Comparison of ENCODE assay signal across 8 cellular contexts in genomic region chr1:61301824-61302652, GRCh38.
A peak's percentile ranks its signal among the peaks of the same experiment; 100 is the strongest.
DNase-seq lines count a peak whose midpoint lies in the region; ATAC-seq, FAIRE-seq and TF ChIP-seq lines count a peak whose summit lies in the region.

No MANE protein-coding gene starts in this region.

- H4K8ac ChIP-seq in mesendoderm (ENCODE audit: low read depth, low read length), result no peak overlapping the region

- no peak overlapping the region for H2BK120ac ChIP-seq in mesendoderm (ENCODE audit: low read depth, low read length)

- DNase-seq in GM12892 (ENCODE audit: insufficient read length) (no peak), dermis blood vessel endothelial cell (peak; percentile 68), non-pigmented ciliary epithelial cell (ENCODE audit: low read depth) (peak; percentile 48), SIG-M5 treated with dmso at 0.1 percent for 504 hours (lab: John Stamatoyannopoulos, UW; ENCODE audit: unreplicated experiment) (no peak), MM.1S (no peak), mesendoderm (no peak), iPS-NIHi7 (ENCODE audit: extremely low spot score) (no peak)

- H3K27ac ChIP-seq in MM.1S (ENCODE audit: low read length) (no peak overlapping the region), mesendoderm (ENCODE audit: low read depth, low read length) (no peak overlapping the region)

- H3K23ac ChIP-seq in mesendoderm (ENCODE audit: low read length), result no peak overlapping the region

- no peak for TF ChIP-seq CTCF in MM.1S (IDR thresholded peaks at IDR 0.05; ENCODE audit: low read length)

- TF ChIP-seq POLR2A in GM12892 (IDR thresholded peaks at IDR 0.05; ENCODE audit: low read depth, low read length), result no peak

- no peaks in the 10 kb centered on the region for H3K79me2 ChIP-seq in MM.1S (ENCODE audit: low read length)
- no peaks in the 10 kb centered on the region for H3K79me2 ChIP-seq in mesendoderm (ENCODE audit: control insufficient read depth, insufficient read depth, low read length)

- H3F3A ChIP-seq in MM.1S (ENCODE audit: insufficient read depth, low read length), result no peaks in the 10 kb centered on the region

- no peak overlapping the region for H2BK5ac ChIP-seq in mesendoderm (ENCODE audit: low read length)

- no CpG with 5 or more reads among the region's 4 CpGs for WGBS in mesendoderm (ENCODE audit: extremely low coverage, insufficient coverage, low lambda C conversion rate)

- FAIRE-seq in GM12892 (lab: Jason Lieb, UNC), result peak; percentile 40

- H4K20me1 ChIP-seq in MM.1S (ENCODE audit: insufficient read depth, low read length), result no peaks in the 10 kb centered on the region

- H3K4me2 ChIP-seq in MM.1S (ENCODE audit: low read depth, low read length), result no peak overlapping the region
- H3K4me2 ChIP-seq in mesendoderm (ENCODE audit: low read length), result no peak overlapping the region

- H3K4me3 ChIP-seq in MM.1S (ENCODE audit: low read length), result no peak overlapping the region
- no peak overlapping the region for H3K4me3 ChIP-seq in mesendoderm (ENCODE audit: low read length)

- 0 out of 2 replicates have a peak, but pooled peaks cover 4% of the 10 kb centered on the region for H3K4me1 ChIP-seq in MM.1S (ENCODE audit: low read length)
- peaks cover 2% of the 10 kb centered on the region for H3K4me1 ChIP-seq in mesendoderm (ENCODE audit: control insufficient read depth, low read depth, low read length)

- H2AFZ ChIP-seq in MM.1S (ENCODE audit: low read length), result no peak overlapping the region

- no peak overlapping the region for H2BK15ac ChIP-seq in mesendoderm (replicated peaks; ENCODE audit: low read depth)

- H3K36me3 ChIP-seq in MM.1S (replicated peaks; ENCODE audit: insufficient read depth, low read length) (no peaks in the 10 kb centered on the region), mesendoderm (ENCODE audit: control insufficient read depth, insufficient read depth, low read length) (no peaks in the 10 kb centered on the region)

- H3K9me2 ChIP-seq in MM.1S (replicated peaks; ENCODE audit: insufficient read depth, low read length), result no peaks in the 10 kb centered on the region

- H3K18ac ChIP-seq in mesendoderm (ENCODE audit: low read length), result no peak overlapping the region

- H2AK5ac ChIP-seq in mesendoderm (ENCODE audit: low read length), result no peak overlapping the region

- no peaks in the 10 kb centered on the region for H3K9me3 ChIP-seq in MM.1S (replicated peaks; ENCODE audit: insufficient read depth, low read length)

- no peak overlapping the region for H3K9ac ChIP-seq in MM.1S (ENCODE audit: low read length)
- no peak overlapping the region for H3K9ac ChIP-seq in mesendoderm (ENCODE audit: low read length)

- peak; percentile 72 for ATAC-seq in HG03196 (IDR thresholded peaks at IDR 0.05; ENCODE audit: unreplicated experiment)

- H4K5ac ChIP-seq in mesendoderm (ENCODE audit: low read length), result no peak overlapping the region

- H3K79me1 ChIP-seq in mesendoderm (ENCODE audit: low read length), result no peaks in the 10 kb centered on the region

- H3K56ac ChIP-seq in mesendoderm (ENCODE audit: low read length), result no peak overlapping the region

- H3K4ac ChIP-seq in mesendoderm (ENCODE audit: low read depth, low read length), result no peak overlapping the region

- H3K27me3 ChIP-seq in MM.1S (replicated peaks; ENCODE audit: insufficient read depth, low read length) (no peaks in the 10 kb centered on the region), mesendoderm (ENCODE audit: insufficient read depth, low read length, poor library complexity) (no peaks in the 10 kb centered on the region)

Comparison
In these comparisons a context has a peak if more than half of its experiments do, and no peak if none do; other contexts are left out.
1. DNase-seq: peak in dermis blood vessel endothelial cell (single experiment) and non-pigmented ciliary epithelial cell (single experiment); none in GM12892 (single experiment), SIG-M5 treated with dmso at 0.1 percent for 504 hours (single experiment), MM.1S (single experiment), mesendoderm (single experiment) and iPS-NIHi7 (single experiment).